1 cellular context compared by ENCODE assay signal in the genomic region with DNA sequence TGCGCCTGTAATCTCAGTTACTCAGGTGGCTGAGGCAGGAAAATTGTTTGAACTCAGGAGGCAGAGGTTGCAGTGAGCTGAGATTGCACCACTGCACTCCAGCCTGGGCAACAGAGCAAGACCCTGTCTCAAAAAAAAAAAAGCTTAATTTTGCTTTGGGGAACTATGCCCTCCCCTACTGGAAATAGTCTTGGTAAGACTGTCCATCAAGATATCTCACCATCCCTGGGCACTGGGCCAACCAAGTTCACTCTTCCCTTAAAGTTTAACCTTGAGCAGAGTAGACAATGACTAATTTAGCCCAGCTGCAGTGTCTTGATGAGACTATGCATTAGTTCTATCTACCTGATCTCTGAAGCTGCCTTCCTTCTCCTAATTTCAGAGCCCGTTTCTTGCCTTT.
A peak's percentile ranks its signal among the peaks of the same experiment; 100 is the strongest.
TF ChIP-seq lines count a peak whose summit lies in the region.

No MANE protein-coding gene starts in this region.

TF ChIP-seq in K562, 482 proteins besides CTCF, POLR2A, EP300 and RAD21 (continued from another document and continues in another):
- TF ChIP-seq, protein P1, sequence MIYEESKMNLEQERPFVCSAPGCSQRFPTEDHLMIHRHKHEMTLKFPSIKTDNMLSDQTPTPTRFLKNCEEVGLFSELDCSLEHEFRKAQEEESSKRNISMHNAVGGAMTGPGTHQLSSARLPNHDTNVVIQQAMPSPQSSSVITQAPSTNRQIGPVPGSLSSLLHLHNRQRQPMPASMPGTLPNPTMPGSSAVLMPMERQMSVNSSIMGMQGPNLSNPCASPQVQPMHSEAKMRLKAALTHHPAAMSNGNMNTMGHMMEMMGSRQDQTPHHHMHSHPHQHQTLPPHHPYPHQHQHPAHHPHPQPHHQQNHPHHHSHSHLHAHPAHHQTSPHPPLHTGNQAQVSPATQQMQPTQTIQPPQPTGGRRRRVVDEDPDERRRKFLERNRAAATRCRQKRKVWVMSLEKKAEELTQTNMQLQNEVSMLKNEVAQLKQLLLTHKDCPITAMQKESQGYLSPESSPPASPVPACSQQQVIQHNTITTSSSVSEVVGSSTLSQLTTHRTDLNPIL (CRISPR knock-in tag; IDR thresholded peaks at IDR 0.05): no peak
- no peak for TF ChIP-seq FOXA3 (CRISPR knock-in tag; conservative IDR thresholded peaks at IDR 0.05 in 1 of 2, IDR thresholded peaks at IDR 0.05 in 1 of 2)
- no peak for TF ChIP-seq ZNF23 (CRISPR knock-in tag; IDR thresholded peaks at IDR 0.05)
- no peak for TF ChIP-seq ZBTB17 (CRISPR knock-in tag; IDR thresholded peaks at IDR 0.05)
- TF ChIP-seq DACH1 (IDR thresholded peaks at IDR 0.05; ENCODE audit: partially characterized antibody): peak; percentile 34
- TF ChIP-seq CHD1 (IDR thresholded peaks at IDR 0.05; ENCODE audit: low read length): no peak
- no peak for TF ChIP-seq LARP7 (IDR thresholded peaks at IDR 0.05)
- no peak for TF ChIP-seq ZFP30 (CRISPR knock-in tag; IDR thresholded peaks at IDR 0.05; ENCODE audit: borderline replicate concordance)
- TF ChIP-seq BCL6 (CRISPR knock-in tag; IDR thresholded peaks at IDR 0.05): no peak
- no peak for TF ChIP-seq NCOA6 (IDR thresholded peaks at IDR 0.05)
- TF ChIP-seq ZNF586 (CRISPR knock-in tag; conservative IDR thresholded peaks at IDR 0.05): no peak
- no peak for TF ChIP-seq SNRNP70 (optimal IDR thresholded peaks at IDR 0.05; ENCODE audit: low read depth, low read length)
- TF ChIP-seq RUNX1 (IDR thresholded peaks at IDR 0.05; ENCODE audit: low read depth): no peak
- TF ChIP-seq TEAD4 (IDR thresholded peaks at IDR 0.05; ENCODE audit: low read length): peak; percentile 65; the same call in 1 of the 2 replicates
- TF ChIP-seq TEAD4 (CRISPR knock-in tag; IDR thresholded peaks at IDR 0.05; ENCODE audit: borderline replicate concordance): no peak
- no peak for TF ChIP-seq NFXL1 (CRISPR knock-in tag; IDR thresholded peaks at IDR 0.05)
- TF ChIP-seq, protein P2, sequence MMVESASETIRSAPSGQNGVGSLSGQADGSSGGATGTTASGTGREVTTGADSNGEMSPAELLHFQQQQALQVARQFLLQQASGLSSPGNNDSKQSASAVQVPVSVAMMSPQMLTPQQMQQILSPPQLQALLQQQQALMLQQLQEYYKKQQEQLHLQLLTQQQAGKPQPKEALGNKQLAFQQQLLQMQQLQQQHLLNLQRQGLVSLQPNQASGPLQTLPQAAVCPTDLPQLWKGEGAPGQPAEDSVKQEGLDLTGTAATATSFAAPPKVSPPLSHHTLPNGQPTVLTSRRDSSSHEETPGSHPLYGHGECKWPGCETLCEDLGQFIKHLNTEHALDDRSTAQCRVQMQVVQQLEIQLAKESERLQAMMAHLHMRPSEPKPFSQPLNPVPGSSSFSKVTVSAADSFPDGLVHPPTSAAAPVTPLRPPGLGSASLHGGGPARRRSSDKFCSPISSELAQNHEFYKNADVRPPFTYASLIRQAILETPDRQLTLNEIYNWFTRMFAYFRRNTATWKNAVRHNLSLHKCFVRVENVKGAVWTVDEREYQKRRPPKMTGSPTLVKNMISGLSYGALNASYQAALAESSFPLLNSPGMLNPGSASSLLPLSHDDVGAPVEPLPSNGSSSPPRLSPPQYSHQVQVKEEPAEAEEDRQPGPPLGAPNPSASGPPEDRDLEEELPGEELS (CRISPR knock-in tag; IDR thresholded peaks at IDR 0.05; ENCODE audit: borderline replicate concordance): no peak
- TF ChIP-seq, protein P3, sequence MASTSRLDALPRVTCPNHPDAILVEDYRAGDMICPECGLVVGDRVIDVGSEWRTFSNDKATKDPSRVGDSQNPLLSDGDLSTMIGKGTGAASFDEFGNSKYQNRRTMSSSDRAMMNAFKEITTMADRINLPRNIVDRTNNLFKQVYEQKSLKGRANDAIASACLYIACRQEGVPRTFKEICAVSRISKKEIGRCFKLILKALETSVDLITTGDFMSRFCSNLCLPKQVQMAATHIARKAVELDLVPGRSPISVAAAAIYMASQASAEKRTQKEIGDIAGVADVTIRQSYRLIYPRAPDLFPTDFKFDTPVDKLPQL (IDR thresholded peaks at IDR 0.05; ENCODE audit: extremely low read depth, insufficient read length): no peak
- no peak for TF ChIP-seq ZNF507 (tag; conservative IDR thresholded peaks at IDR 0.05)
- no peak for TF ChIP-seq ZNF551 (CRISPR knock-in tag; IDR thresholded peaks at IDR 0.05)
- TF ChIP-seq, protein P4, sequence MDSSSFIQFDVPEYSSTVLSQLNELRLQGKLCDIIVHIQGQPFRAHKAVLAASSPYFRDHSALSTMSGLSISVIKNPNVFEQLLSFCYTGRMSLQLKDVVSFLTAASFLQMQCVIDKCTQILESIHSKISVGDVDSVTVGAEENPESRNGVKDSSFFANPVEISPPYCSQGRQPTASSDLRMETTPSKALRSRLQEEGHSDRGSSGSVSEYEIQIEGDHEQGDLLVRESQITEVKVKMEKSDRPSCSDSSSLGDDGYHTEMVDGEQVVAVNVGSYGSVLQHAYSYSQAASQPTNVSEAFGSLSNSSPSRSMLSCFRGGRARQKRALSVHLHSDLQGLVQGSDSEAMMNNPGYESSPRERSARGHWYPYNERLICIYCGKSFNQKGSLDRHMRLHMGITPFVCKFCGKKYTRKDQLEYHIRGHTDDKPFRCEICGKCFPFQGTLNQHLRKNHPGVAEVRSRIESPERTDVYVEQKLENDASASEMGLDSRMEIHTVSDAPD (CRISPR knock-in tag; IDR thresholded peaks at IDR 0.05): no peak
- no peak for TF ChIP-seq TAL1 (IDR thresholded peaks at IDR 0.05)
- TF ChIP-seq, protein P5, sequence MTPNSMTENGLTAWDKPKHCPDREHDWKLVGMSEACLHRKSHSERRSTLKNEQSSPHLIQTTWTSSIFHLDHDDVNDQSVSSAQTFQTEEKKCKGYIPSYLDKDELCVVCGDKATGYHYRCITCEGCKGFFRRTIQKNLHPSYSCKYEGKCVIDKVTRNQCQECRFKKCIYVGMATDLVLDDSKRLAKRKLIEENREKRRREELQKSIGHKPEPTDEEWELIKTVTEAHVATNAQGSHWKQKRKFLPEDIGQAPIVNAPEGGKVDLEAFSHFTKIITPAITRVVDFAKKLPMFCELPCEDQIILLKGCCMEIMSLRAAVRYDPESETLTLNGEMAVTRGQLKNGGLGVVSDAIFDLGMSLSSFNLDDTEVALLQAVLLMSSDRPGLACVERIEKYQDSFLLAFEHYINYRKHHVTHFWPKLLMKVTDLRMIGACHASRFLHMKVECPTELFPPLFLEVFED (CRISPR knock-in tag; conservative IDR thresholded peaks at IDR 0.05): no peak
- TF ChIP-seq CEBPG (CRISPR knock-in tag; IDR thresholded peaks at IDR 0.05): no peak
- TF ChIP-seq CEBPG (tag; conservative IDR thresholded peaks at IDR 0.05 in 1 of 2, IDR thresholded peaks at IDR 0.05 in 1 of 2): no peak
- TF ChIP-seq, protein P6, sequence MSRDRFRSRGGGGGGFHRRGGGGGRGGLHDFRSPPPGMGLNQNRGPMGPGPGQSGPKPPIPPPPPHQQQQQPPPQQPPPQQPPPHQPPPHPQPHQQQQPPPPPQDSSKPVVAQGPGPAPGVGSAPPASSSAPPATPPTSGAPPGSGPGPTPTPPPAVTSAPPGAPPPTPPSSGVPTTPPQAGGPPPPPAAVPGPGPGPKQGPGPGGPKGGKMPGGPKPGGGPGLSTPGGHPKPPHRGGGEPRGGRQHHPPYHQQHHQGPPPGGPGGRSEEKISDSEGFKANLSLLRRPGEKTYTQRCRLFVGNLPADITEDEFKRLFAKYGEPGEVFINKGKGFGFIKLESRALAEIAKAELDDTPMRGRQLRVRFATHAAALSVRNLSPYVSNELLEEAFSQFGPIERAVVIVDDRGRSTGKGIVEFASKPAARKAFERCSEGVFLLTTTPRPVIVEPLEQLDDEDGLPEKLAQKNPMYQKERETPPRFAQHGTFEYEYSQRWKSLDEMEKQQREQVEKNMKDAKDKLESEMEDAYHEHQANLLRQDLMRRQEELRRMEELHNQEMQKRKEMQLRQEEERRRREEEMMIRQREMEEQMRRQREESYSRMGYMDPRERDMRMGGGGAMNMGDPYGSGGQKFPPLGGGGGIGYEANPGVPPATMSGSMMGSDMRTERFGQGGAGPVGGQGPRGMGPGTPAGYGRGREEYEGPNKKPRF (IDR thresholded peaks at IDR 0.05; ENCODE audit: low read depth, low read length): no peak
- no peak for TF ChIP-seq ZNF124 (CRISPR knock-in tag; IDR thresholded peaks at IDR 0.05)
- TF ChIP-seq PPARD (CRISPR knock-in tag; IDR thresholded peaks at IDR 0.05): no peak
- TF ChIP-seq RB1 (IDR thresholded peaks at IDR 0.05; ENCODE audit: low read depth): 0 out of 2 replicates have a peak, but pooled peaks have one; percentile 12
- no peak for TF ChIP-seq NFYB (IDR thresholded peaks at IDR 0.05; ENCODE audit: extremely low read depth, insufficient read length)
- TF ChIP-seq FOS (IDR thresholded peaks at IDR 0.05; ENCODE audit: extremely low read depth, insufficient read length): no peak
- peak; percentile 7; the same call in 1 of the 2 replicates for TF ChIP-seq CREM (IDR thresholded peaks at IDR 0.05; ENCODE audit: low read depth)
- TF ChIP-seq ZNF445 (CRISPR knock-in tag; IDR thresholded peaks at IDR 0.05; ENCODE audit: low read depth): no peak
- TF ChIP-seq RBM22 (IDR thresholded peaks at IDR 0.05; ENCODE audit: low read depth, low read length, poor library complexity, severe bottlenecking): no peak
- TF ChIP-seq WHSC1 (IDR thresholded peaks at IDR 0.05; ENCODE audit: low read length): no peak
- TF ChIP-seq, protein P7, sequence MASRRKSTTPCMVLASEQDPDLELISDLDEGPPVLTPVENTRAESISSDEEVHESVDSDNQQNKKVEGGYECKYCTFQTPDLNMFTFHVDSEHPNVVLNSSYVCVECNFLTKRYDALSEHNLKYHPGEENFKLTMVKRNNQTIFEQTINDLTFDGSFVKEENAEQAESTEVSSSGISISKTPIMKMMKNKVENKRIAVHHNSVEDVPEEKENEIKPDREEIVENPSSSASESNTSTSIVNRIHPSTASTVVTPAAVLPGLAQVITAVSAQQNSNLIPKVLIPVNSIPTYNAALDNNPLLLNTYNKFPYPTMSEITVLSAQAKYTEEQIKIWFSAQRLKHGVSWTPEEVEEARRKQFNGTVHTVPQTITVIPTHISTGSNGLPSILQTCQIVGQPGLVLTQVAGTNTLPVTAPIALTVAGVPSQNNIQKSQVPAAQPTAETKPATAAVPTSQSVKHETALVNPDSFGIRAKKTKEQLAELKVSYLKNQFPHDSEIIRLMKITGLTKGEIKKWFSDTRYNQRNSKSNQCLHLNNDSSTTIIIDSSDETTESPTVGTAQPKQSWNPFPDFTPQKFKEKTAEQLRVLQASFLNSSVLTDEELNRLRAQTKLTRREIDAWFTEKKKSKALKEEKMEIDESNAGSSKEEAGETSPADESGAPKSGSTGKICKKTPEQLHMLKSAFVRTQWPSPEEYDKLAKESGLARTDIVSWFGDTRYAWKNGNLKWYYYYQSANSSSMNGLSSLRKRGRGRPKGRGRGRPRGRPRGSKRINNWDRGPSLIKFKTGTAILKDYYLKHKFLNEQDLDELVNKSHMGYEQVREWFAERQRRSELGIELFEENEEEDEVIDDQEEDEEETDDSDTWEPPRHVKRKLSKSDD (conservative IDR thresholded peaks at IDR 0.05; ENCODE audit: low read length): no peak
- no peak for TF ChIP-seq ZNF134 (CRISPR knock-in tag; conservative IDR thresholded peaks at IDR 0.05)
- peak; percentile 57; the same call in 1 of the 2 replicates for TF ChIP-seq SMARCE1 (IDR thresholded peaks at IDR 0.05)
- no peak for TF ChIP-seq RBFOX2 (IDR thresholded peaks at IDR 0.05; ENCODE audit: low read depth, low read length)
- TF ChIP-seq, protein P8, sequence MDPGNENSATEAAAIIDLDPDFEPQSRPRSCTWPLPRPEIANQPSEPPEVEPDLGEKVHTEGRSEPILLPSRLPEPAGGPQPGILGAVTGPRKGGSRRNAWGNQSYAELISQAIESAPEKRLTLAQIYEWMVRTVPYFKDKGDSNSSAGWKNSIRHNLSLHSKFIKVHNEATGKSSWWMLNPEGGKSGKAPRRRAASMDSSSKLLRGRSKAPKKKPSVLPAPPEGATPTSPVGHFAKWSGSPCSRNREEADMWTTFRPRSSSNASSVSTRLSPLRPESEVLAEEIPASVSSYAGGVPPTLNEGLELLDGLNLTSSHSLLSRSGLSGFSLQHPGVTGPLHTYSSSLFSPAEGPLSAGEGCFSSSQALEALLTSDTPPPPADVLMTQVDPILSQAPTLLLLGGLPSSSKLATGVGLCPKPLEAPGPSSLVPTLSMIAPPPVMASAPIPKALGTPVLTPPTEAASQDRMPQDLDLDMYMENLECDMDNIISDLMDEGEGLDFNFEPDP (CRISPR knock-in tag; IDR thresholded peaks at IDR 0.05): no peak
- TF ChIP-seq, protein P9, sequence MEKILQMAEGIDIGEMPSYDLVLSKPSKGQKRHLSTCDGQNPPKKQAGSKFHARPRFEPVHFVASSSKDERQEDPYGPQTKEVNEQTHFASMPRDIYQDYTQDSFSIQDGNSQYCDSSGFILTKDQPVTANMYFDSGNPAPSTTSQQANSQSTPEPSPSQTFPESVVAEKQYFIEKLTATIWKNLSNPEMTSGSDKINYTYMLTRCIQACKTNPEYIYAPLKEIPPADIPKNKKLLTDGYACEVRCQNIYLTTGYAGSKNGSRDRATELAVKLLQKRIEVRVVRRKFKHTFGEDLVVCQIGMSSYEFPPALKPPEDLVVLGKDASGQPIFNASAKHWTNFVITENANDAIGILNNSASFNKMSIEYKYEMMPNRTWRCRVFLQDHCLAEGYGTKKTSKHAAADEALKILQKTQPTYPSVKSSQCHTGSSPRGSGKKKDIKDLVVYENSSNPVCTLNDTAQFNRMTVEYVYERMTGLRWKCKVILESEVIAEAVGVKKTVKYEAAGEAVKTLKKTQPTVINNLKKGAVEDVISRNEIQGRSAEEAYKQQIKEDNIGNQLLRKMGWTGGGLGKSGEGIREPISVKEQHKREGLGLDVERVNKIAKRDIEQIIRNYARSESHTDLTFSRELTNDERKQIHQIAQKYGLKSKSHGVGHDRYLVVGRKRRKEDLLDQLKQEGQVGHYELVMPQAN (IDR thresholded peaks at IDR 0.05; ENCODE audit: borderline replicate concordance): no peak
- TF ChIP-seq, protein P10, sequence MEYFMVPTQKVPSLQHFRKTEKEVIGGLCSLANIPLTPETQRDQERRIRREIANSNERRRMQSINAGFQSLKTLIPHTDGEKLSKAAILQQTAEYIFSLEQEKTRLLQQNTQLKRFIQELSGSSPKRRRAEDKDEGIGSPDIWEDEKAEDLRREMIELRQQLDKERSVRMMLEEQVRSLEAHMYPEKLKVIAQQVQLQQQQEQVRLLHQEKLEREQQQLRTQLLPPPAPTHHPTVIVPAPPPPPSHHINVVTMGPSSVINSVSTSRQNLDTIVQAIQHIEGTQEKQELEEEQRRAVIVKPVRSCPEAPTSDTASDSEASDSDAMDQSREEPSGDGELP (CRISPR knock-in tag; IDR thresholded peaks at IDR 0.05; ENCODE audit: borderline replicate concordance): no peak
- TF ChIP-seq CREB1 (IDR thresholded peaks at IDR 0.05): no peak
- TF ChIP-seq CREB1 (CRISPR knock-in tag; IDR thresholded peaks at IDR 0.05): no peak
- TF ChIP-seq, protein P11, sequence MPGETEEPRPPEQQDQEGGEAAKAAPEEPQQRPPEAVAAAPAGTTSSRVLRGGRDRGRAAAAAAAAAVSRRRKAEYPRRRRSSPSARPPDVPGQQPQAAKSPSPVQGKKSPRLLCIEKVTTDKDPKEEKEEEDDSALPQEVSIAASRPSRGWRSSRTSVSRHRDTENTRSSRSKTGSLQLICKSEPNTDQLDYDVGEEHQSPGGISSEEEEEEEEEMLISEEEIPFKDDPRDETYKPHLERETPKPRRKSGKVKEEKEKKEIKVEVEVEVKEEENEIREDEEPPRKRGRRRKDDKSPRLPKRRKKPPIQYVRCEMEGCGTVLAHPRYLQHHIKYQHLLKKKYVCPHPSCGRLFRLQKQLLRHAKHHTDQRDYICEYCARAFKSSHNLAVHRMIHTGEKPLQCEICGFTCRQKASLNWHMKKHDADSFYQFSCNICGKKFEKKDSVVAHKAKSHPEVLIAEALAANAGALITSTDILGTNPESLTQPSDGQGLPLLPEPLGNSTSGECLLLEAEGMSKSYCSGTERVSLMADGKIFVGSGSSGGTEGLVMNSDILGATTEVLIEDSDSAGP (CRISPR knock-in tag; IDR thresholded peaks at IDR 0.05): no peak
- peak; percentile 76 for TF ChIP-seq ARID1B (IDR thresholded peaks at IDR 0.05)
